In genomic region chr2:151947524-151948165, GRCh38 we compare ENCODE assay signal across 8 cellular contexts.
DNase-seq lines count a peak whose midpoint lies in the region; ATAC-seq and TF ChIP-seq lines count a peak whose summit lies in the region.

No MANE protein-coding gene starts in this region.

- TF ChIP-seq CTCF in SK-N-SH (IDR thresholded peaks at IDR 0.05) (no peak), fibroblast of mammary gland (conservative IDR thresholded peaks at IDR 0.05; ENCODE audit: control insufficient read depth, insufficient read depth, low read depth, low read length) (no peak), prostate gland (IDR thresholded peaks at IDR 0.05) (no peak)

- no peak for TF ChIP-seq POLR2A in prostate gland (IDR thresholded peaks at IDR 0.05)

- H3K4me2 ChIP-seq in SK-N-SH: no peak overlapping the region

- no peak overlapping the region for H3K9ac ChIP-seq in SK-N-SH

- no peak overlapping the region for H2AFZ ChIP-seq in SK-N-SH (ENCODE audit: low read depth)

- H3K79me2 ChIP-seq in SK-N-SH (ENCODE audit: insufficient read depth): no peaks in the 10 kb centered on the region

- H3K36me3 ChIP-seq in SK-N-SH (replicated peaks in 1 of 2; ENCODE audit: control insufficient read depth in 1 of 2, insufficient read depth in 2 of 2, low read length in 1 of 2) (no peaks in the 10 kb centered on the region), prostate gland (no peaks in the 10 kb centered on the region)

- CTCF ChIA-PET in SK-N-SH (lab: Yijun Ruan, JAX): interaction anchor here (0.7 to 1.9 kb wide), 18 partner anchors 10 to 181 kb away, joined by 3 to 6 read pairs (median 3); no protein-coding TSS in a partner anchor

- DNase-seq in SK-N-SH (no peak), NOMO-1 treated with DMSO at 0.1 percent for 48 hours (lab: John Stamatoyannopoulos, UW; ENCODE audit: unreplicated experiment) (peak; percentile 88), fibroblast of mammary gland (ENCODE audit: low read depth) (peak; percentile 53), prostate gland (ENCODE audit: low spot score) (peak; percentile 46), HT-29 (ENCODE audit: low spot score) (no peak)
- no peak for DNase-seq in activated CD4-positive, alpha-beta T cell treated with anti-CD3 and anti-CD28 coated beads, Interleukin-2, amount 50 U/mL, for 4 hours

- WGBS in SK-N-SH (ENCODE audit: low lambda C conversion rate): 35% methylated on average over 11 of the region's 12 CpGs
- WGBS in prostate gland: 15% methylated on average over 12 of the region's 12 CpGs

- TF ChIP-seq EP300 in SK-N-SH (IDR thresholded peaks at IDR 0.05; ENCODE audit: borderline replicate concordance in 1 of 2, low read depth in 1 of 2, low read length in 1 of 2): no peak

- H3F3A ChIP-seq in SK-N-SH (replicated peaks; ENCODE audit: insufficient read depth): no peaks in the 10 kb centered on the region

- H3K9me3 ChIP-seq in SK-N-SH: no peaks in the 10 kb centered on the region
- H3K9me3 ChIP-seq in prostate gland: no peaks in the 10 kb centered on the region

- H3K27me3 ChIP-seq in SK-N-SH (ENCODE audit: insufficient read depth): no peaks in the 10 kb centered on the region
- no peaks in the 10 kb centered on the region for H3K27me3 ChIP-seq in prostate gland (replicated peaks; ENCODE audit: insufficient read depth)

- no peak for TF ChIP-seq RAD21 in SK-N-SH (IDR thresholded peaks at IDR 0.05; ENCODE audit: low read length)

- peaks cover 0 to 15% of the 10 kb centered on the region in 2 experiments; a peak in 1 of 4 replicates for H3K4me1 ChIP-seq in SK-N-SH (ENCODE audit: control insufficient read depth in 1 of 2, insufficient read depth in 2 of 2, low read depth in 1 of 2, low read length in 1 of 2)
- H3K4me1 ChIP-seq in prostate gland (replicated peaks): no peaks in the 10 kb centered on the region

- POLR2A ChIA-PET in SK-N-SH (lab: Yijun Ruan, JAX): no interaction called here

- intact Hi-C loops in prostate gland (cut with DNase I): no loop called here

- ATAC-seq in SK-N-SH treated with all-trans-retinoic acid at 6 μM for 48 hours (peak; percentile 53), GM19463 (IDR thresholded peaks at IDR 0.05; ENCODE audit: unreplicated experiment) (no peak)

- H3K9me2 ChIP-seq in SK-N-SH: no peaks in the 10 kb centered on the region

- no peak overlapping the region; a peak in 1 of 4 replicates for H3K27ac ChIP-seq in SK-N-SH (ENCODE audit: low read depth in 2 of 2, low read length in 1 of 2)
- peak overlapping the region in 1 of 2 donors; percentile 17 for H3K27ac ChIP-seq in prostate gland

- peak overlapping the region in 1 of 2 experiments; percentile 2; a peak in 2 of 4 replicates for H3K4me3 ChIP-seq in SK-N-SH (ENCODE audit: low read depth in 2 of 2, low read length in 1 of 2)
- H3K4me3 ChIP-seq in fibroblast of mammary gland (ENCODE audit: control insufficient read depth, low read depth, low read length): no peak overlapping the region
- peak overlapping the region; percentile 10 for H3K4me3 ChIP-seq in prostate gland

- H4K20me1 ChIP-seq in SK-N-SH (ENCODE audit: insufficient read depth): no peaks in the 10 kb centered on the region

TF ChIP-seq in SK-N-SH treated with all-trans-retinoic acid at 6 μM for 48 hours, 23 proteins besides CTCF, POLR2A, EP300 and RAD21 (continues in another document):
- no peak for TF ChIP-seq PATZ1 (CRISPR knock-in tag; IDR thresholded peaks at IDR 0.05; ENCODE audit: borderline replicate concordance)
- TF ChIP-seq POU6F1 (CRISPR knock-in tag; IDR thresholded peaks at IDR 0.05; ENCODE audit: borderline replicate concordance, low read depth): no peak
- TF ChIP-seq ESRRG (CRISPR knock-in tag; IDR thresholded peaks at IDR 0.05): no peak
- TF ChIP-seq ZNF70 (CRISPR knock-in tag; IDR thresholded peaks at IDR 0.05): no peak
- no peak for TF ChIP-seq ZFP3 (CRISPR knock-in tag; IDR thresholded peaks at IDR 0.05)
- TF ChIP-seq CREB5 (CRISPR knock-in tag; IDR thresholded peaks at IDR 0.05; ENCODE audit: low read depth): no peak

TF ChIP-seq in SK-N-SH, 30 proteins besides CTCF, POLR2A, EP300 and RAD21:
- TF ChIP-seq GABPA (IDR thresholded peaks at IDR 0.05; ENCODE audit: low read depth): no peak
- no peak for TF ChIP-seq ELF1 (IDR thresholded peaks at IDR 0.05)
- no peak for TF ChIP-seq FOXJ3 (CRISPR knock-in tag; IDR thresholded peaks at IDR 0.05)
- no peak for TF ChIP-seq TEAD4 (IDR thresholded peaks at IDR 0.05; ENCODE audit: borderline replicate concordance, insufficient read depth)
- no peak for TF ChIP-seq GATA2 (CRISPR knock-in tag; IDR thresholded peaks at IDR 0.05)
- TF ChIP-seq, protein P1, sequence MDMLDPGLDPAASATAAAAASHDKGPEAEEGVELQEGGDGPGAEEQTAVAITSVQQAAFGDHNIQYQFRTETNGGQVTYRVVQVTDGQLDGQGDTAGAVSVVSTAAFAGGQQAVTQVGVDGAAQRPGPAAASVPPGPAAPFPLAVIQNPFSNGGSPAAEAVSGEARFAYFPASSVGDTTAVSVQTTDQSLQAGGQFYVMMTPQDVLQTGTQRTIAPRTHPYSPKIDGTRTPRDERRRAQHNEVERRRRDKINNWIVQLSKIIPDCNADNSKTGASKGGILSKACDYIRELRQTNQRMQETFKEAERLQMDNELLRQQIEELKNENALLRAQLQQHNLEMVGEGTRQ (IDR thresholded peaks at IDR 0.05; ENCODE audit: borderline replicate concordance, low read depth, low read length): no peak
- TF ChIP-seq, protein P2, sequence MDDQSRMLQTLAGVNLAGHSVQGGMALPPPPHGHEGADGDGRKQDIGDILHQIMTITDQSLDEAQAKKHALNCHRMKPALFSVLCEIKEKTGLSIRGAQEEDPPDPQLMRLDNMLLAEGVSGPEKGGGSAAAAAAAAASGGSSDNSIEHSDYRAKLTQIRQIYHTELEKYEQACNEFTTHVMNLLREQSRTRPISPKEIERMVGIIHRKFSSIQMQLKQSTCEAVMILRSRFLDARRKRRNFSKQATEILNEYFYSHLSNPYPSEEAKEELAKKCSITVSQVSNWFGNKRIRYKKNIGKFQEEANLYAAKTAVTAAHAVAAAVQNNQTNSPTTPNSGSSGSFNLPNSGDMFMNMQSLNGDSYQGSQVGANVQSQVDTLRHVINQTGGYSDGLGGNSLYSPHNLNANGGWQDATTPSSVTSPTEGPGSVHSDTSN (IDR thresholded peaks at IDR 0.05): no peak
- TF ChIP-seq RXRA (IDR thresholded peaks at IDR 0.05; ENCODE audit: borderline replicate concordance, low read depth): no peak
- TF ChIP-seq JUND (IDR thresholded peaks at IDR 0.05): no peak
- no peak for TF ChIP-seq FOSL2 (IDR thresholded peaks at IDR 0.05; ENCODE audit: borderline replicate concordance, low read depth)
- TF ChIP-seq, protein P3, sequence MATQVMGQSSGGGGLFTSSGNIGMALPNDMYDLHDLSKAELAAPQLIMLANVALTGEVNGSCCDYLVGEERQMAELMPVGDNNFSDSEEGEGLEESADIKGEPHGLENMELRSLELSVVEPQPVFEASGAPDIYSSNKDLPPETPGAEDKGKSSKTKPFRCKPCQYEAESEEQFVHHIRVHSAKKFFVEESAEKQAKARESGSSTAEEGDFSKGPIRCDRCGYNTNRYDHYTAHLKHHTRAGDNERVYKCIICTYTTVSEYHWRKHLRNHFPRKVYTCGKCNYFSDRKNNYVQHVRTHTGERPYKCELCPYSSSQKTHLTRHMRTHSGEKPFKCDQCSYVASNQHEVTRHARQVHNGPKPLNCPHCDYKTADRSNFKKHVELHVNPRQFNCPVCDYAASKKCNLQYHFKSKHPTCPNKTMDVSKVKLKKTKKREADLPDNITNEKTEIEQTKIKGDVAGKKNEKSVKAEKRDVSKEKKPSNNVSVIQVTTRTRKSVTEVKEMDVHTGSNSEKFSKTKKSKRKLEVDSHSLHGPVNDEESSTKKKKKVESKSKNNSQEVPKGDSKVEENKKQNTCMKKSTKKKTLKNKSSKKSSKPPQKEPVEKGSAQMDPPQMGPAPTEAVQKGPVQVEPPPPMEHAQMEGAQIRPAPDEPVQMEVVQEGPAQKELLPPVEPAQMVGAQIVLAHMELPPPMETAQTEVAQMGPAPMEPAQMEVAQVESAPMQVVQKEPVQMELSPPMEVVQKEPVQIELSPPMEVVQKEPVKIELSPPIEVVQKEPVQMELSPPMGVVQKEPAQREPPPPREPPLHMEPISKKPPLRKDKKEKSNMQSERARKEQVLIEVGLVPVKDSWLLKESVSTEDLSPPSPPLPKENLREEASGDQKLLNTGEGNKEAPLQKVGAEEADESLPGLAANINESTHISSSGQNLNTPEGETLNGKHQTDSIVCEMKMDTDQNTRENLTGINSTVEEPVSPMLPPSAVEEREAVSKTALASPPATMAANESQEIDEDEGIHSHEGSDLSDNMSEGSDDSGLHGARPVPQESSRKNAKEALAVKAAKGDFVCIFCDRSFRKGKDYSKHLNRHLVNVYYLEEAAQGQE (IDR thresholded peaks at IDR 0.05; ENCODE audit: low read depth, low read length): no peak

Comparison
In these comparisons a context has a peak if more than half of its experiments do, and no peak if none do; other contexts are left out.
1. DNase-seq: peak in NOMO-1 treated with DMSO at 0.1 percent for 48 hours (single experiment), fibroblast of mammary gland (single experiment) and prostate gland (single experiment); none in SK-N-SH (single experiment), HT-29 (single experiment) and activated CD4-positive, alpha-beta T cell treated with anti-CD3 and anti-CD28 coated beads, Interleukin-2, amount 50 U/mL, for 4 hours (0 of 2).